ENCODE assay signal across 8 cellular contexts in genomic region chr20:31605031-31605901, GRCh38. TPM values are rescaled to one million over a fixed set of nuclear protein-coding genes. Genes with fewer than 3 reads are reported as not detected.
DNase-seq lines count a peak whose midpoint lies in the region; ATAC-seq lines count a peak whose summit lies in the region.

Gene ID1 (plus strand): TSS chr20:31605289. CDS start chr20:31605388, 99 bp downstream.

- no peaks in the 10 kb centered on the region for H3K79me1 ChIP-seq in neuronal stem cell (ENCODE audit: low read depth, low read length)

- peak within 1 kb of the TSS; percentile 33 for H3K27ac Mint-ChIP-seq in activated naive CD4-positive, alpha-beta T cell treated with anti-CD3 and anti-CD28 coated beads, Interleukin-2, amount 10 ng/mL, durations not matched to agents 7 days and 5 days

- CTCF ChIA-PET in activated naive CD4-positive, alpha-beta T cell treated with anti-CD3 and anti-CD28 coated beads, Interleukin-2, amount 10 ng/mL, durations not matched to agents 7 days and 5 days (lab: Charles Lee), result interaction anchor here (0.8 to 18.2 kb wide), 4 partner anchors 8 to 115 kb away, joined by 3 to 853 read pairs (median 18); no protein-coding TSS in a partner anchor

- peak; percentile 89 for ATAC-seq in HG02588 (IDR thresholded peaks at IDR 0.05; ENCODE audit: unreplicated experiment)

- no peaks in the 10 kb centered on the region for H3K9me3 Mint-ChIP-seq in activated naive CD4-positive, alpha-beta T cell treated with anti-CD3 and anti-CD28 coated beads, Interleukin-2, amount 10 ng/mL, durations not matched to agents 7 days and 5 days

- peak within 1 kb of the TSS; percentile 90 for H3K4me2 ChIP-seq in neuronal stem cell (ENCODE audit: insufficient read depth, low read length, poor library complexity, severe bottlenecking)

- peak within 1 kb of the TSS; percentile 99 for H3K9ac ChIP-seq in neuronal stem cell (ENCODE audit: low read depth, low read length, poor library complexity)

- H3K4me1 Mint-ChIP-seq in activated naive CD4-positive, alpha-beta T cell treated with anti-CD3 and anti-CD28 coated beads, Interleukin-2, amount 10 ng/mL, durations not matched to agents 7 days and 5 days, result peaks cover 33% of the 10 kb centered on the region

- no peak within 1 kb of the TSS for H3K14ac ChIP-seq in neuronal stem cell (ENCODE audit: low read length)

- no peaks in the 10 kb centered on the region for H3K9me3 ChIP-seq in neuronal stem cell (replicated peaks in 1 of 2; ENCODE audit: control insufficient read depth in 2 of 2, insufficient read depth in 1 of 2, low read depth in 1 of 2, low read length in 2 of 2)

- H3K4me3 Mint-ChIP-seq in activated naive CD4-positive, alpha-beta T cell treated with anti-CD3 and anti-CD28 coated beads, Interleukin-2, amount 10 ng/mL, durations not matched to agents 7 days and 5 days, result peak within 1 kb of the TSS; percentile 88

- peak within 1 kb of the TSS; percentile 98 for H3K4ac ChIP-seq in neuronal stem cell (ENCODE audit: low read length)

- H3K4me1 ChIP-seq in neuronal stem cell (ENCODE audit: control insufficient read depth in 2 of 2, insufficient read depth in 1 of 2, low read depth in 1 of 2, low read length in 2 of 2), result peaks cover 23 to 40% of the 10 kb centered on the region in 2 donors

- H3K27me3 ChIP-seq in neuronal stem cell (ENCODE audit: control insufficient read depth in 3 of 3, insufficient read depth in 3 of 3, low read depth in 1 of 3, low read length in 3 of 3), result peaks cover 0 to 47% (median 13%) of the 10 kb centered on the region in 3 experiments

- H3K4me3 ChIP-seq in neuronal stem cell (ENCODE audit: low read length in 2 of 2), result peak within 1 kb of the TSS; percentile 62 to 98

- peak within 1 kb of the TSS; percentile 84 for H3K27ac ChIP-seq in neuronal stem cell (replicated peaks; ENCODE audit: low read length)

- H2BK12ac ChIP-seq in neuronal stem cell (ENCODE audit: low read length), result peak within 1 kb of the TSS; percentile 11

- H4K8ac ChIP-seq in neuronal stem cell (ENCODE audit: low read depth, low read length), result no peak within 1 kb of the TSS

- H3K23ac ChIP-seq in neuronal stem cell (ENCODE audit: low read depth, low read length, poor library complexity), result peak within 1 kb of the TSS; percentile 98

- H4K91ac ChIP-seq in neuronal stem cell (ENCODE audit: low read depth, low read length, poor library complexity), result no peak within 1 kb of the TSS

- peak within 1 kb of the TSS; percentile 99 for H3K18ac ChIP-seq in neuronal stem cell (ENCODE audit: low read length)

- no peak within 1 kb of the TSS for H2BK120ac ChIP-seq in neuronal stem cell (ENCODE audit: low read depth, low read length)

- peak within 1 kb of the TSS; percentile 88 for H2BK5ac ChIP-seq in neuronal stem cell (ENCODE audit: low read length)

- H2AK5ac ChIP-seq in neuronal stem cell (ENCODE audit: low read depth, low read length), result peak within 1 kb of the TSS; percentile 73

- DNase-seq in GM04503 (ENCODE audit: low read depth), result peak; percentile 81
- peak; percentile 82 for DNase-seq in NCI-H1048 (lab: John Stamatoyannopoulos, UW)
- peak; percentile 98 for DNase-seq in SK-N-DZ (ENCODE audit: low spot score)
- peak; percentile 94 for DNase-seq in activated naive CD4-positive, alpha-beta T cell treated with anti-CD3 and anti-CD28 coated beads, Interleukin-2, amount 10 ng/mL, durations not matched to agents 7 days and 5 days
- DNase-seq in foreskin melanocyte, result peak; percentile 82
- DNase-seq in neuronal stem cell (ENCODE audit: low spot score), result peak; percentile 90
- DNase-seq in stromal cell of bone marrow (ENCODE audit: low read depth), result peak; percentile 94

- no CpG with 5 or more reads among the region's 74 CpGs for WGBS in neuronal stem cell (ENCODE audit: extremely low coverage in 2 of 2, insufficient read length in 2 of 2, insufficient replicate concordance in 1 of 2), 2 donors

- H3K36me3 Mint-ChIP-seq in activated naive CD4-positive, alpha-beta T cell treated with anti-CD3 and anti-CD28 coated beads, Interleukin-2, amount 10 ng/mL, durations not matched to agents 7 days and 5 days, result peaks cover 1% of the 10 kb centered on the region

- peaks cover 0 to 1% of the 10 kb centered on the region in 2 donors for H3K36me3 ChIP-seq in neuronal stem cell (replicated peaks in 1 of 2; ENCODE audit: control insufficient read depth in 2 of 2, insufficient read depth in 2 of 2, low read length in 2 of 2)

- H2AFZ ChIP-seq in neuronal stem cell (ENCODE audit: low read length), result peak within 1 kb of the TSS; percentile 88

- peaks cover 95% of the 10 kb centered on the region for H3K27me3 Mint-ChIP-seq in activated naive CD4-positive, alpha-beta T cell treated with anti-CD3 and anti-CD28 coated beads, Interleukin-2, amount 10 ng/mL, durations not matched to agents 7 days and 5 days

- H2BK15ac ChIP-seq in neuronal stem cell (ENCODE audit: low read length), result peak within 1 kb of the TSS; percentile 90

RNA-seq across cellular contexts. Expression of gene ID1, which starts in this region (rescaled TPM):
- 97.4 and 104 TPM in 2 replicates for polyA plus RNA-seq in SK-N-DZ (2014; cell fraction: cytosol; rRNA removed)
- polyA plus RNA-seq in SK-N-DZ (2014; cell fraction: nucleus; rRNA removed), result 170 and 208 TPM in 2 replicates
- 60.4 TPM for polyA plus RNA-seq in neuronal stem cell (2013, experiment 1 of 2)
- polyA plus RNA-seq in neuronal stem cell (2013, experiment 2 of 2), result 58.3 TPM

Comparison
In these comparisons a context has a peak if more than half of its experiments do, and no peak if none do; other contexts are left out.
1. Peak in every context shown above with its lines: DNase-seq, ATAC-seq, H3K4me3 ChIP-seq and H3K27ac ChIP-seq.